Comparison of ENCODE assay signal across 24 cellular contexts in genomic region chr10:132151951-132152505, GRCh38. TPM values are rescaled to one million over a fixed set of nuclear protein-coding genes. Genes with fewer than 3 reads are reported as not detected.
A peak's percentile ranks its signal among the peaks of the same experiment; 100 is the strongest.
DNase-seq lines count a peak whose midpoint lies in the region; ATAC-seq and TF ChIP-seq lines count a peak whose summit lies in the region.
"Had no signal": no experiment of that assay in that cellular context is flagged by ENCODE, and none has a peak within 500 bp of the region (broad histone marks: within the 10 kb centered on the region; RNA-seq: fewer than 3 reads in every experiment).

No MANE protein-coding gene starts in this region.

- no peak for TF ChIP-seq POLR2A in Peyer's patch (IDR thresholded peaks at IDR 0.05)

- H3K23ac ChIP-seq in neuronal stem cell (ENCODE audit: low read depth, low read length, poor library complexity): no peak overlapping the region

- no peak overlapping the region for H3K4me2 ChIP-seq in neuronal stem cell (ENCODE audit: insufficient read depth, low read length, poor library complexity, severe bottlenecking)
- H3K4me2 ChIP-seq: KMS-11 had no signal

- H3K9me3 ChIP-seq in BE2C (no peaks in the 10 kb centered on the region), RWPE2 (ENCODE audit: severe bottlenecking) (no peaks in the 10 kb centered on the region), left ventricle myocardium inferior (replicated peaks) (no peaks in the 10 kb centered on the region), neuronal stem cell (replicated peaks in 1 of 2; ENCODE audit: control insufficient read depth in 2 of 2, insufficient read depth in 1 of 2, low read depth in 1 of 2, low read length in 2 of 2) (no peaks in the 10 kb centered on the region), Peyer's patch (no peaks in the 10 kb centered on the region)
- H3K9me3 ChIP-seq: Caco-2 had no signal

- no peak overlapping the region for H2BK120ac ChIP-seq in neuronal stem cell (ENCODE audit: low read depth, low read length)

- H3K4me3 ChIP-seq in BE2C (ENCODE audit: low read depth, low read length): no peak overlapping the region
- no peak overlapping the region for H3K4me3 ChIP-seq in RWPE2 (ENCODE audit: severe bottlenecking)
- no peak overlapping the region for H3K4me3 ChIP-seq in left ventricle myocardium inferior
- H3K4me3 ChIP-seq in neuronal stem cell (ENCODE audit: low read length in 2 of 2): no peak overlapping the region
- H3K4me3 ChIP-seq in Peyer's patch: no peak overlapping the region
- H3K4me3 ChIP-seq: SK-N-MC had no signal

- no peak overlapping the region for H2BK12ac ChIP-seq in neuronal stem cell (ENCODE audit: low read length)

- H4K8ac ChIP-seq in neuronal stem cell (ENCODE audit: low read depth, low read length): no peak overlapping the region

- no peak overlapping the region for H2AFZ ChIP-seq in neuronal stem cell (ENCODE audit: low read length)

- no peaks in the 10 kb centered on the region for H3K4me1 ChIP-seq in BE2C
- H3K4me1 ChIP-seq in RWPE2 (ENCODE audit: insufficient read depth, poor library complexity, severe bottlenecking): no peaks in the 10 kb centered on the region
- H3K4me1 ChIP-seq in left ventricle myocardium inferior: no peaks in the 10 kb centered on the region
- H3K4me1 ChIP-seq in neuronal stem cell (ENCODE audit: control insufficient read depth in 2 of 2, insufficient read depth in 1 of 2, low read depth in 1 of 2, low read length in 2 of 2): no peaks in the 10 kb centered on the region
- H3K4me1 ChIP-seq in Peyer's patch: no peaks in the 10 kb centered on the region
- H3K4me1 ChIP-seq: Caco-2 had no signal

- intact Hi-C loops in left ventricle myocardium inferior (cut with micrococcal nuclease): no loop called here

- H3K27me3 ChIP-seq in BE2C (no peaks in the 10 kb centered on the region), RWPE2 (ENCODE audit: insufficient read depth, poor library complexity, severe bottlenecking) (no peaks in the 10 kb centered on the region), left ventricle myocardium inferior (ENCODE audit: low read depth) (no peaks in the 10 kb centered on the region), neuronal stem cell (ENCODE audit: control insufficient read depth in 3 of 3, insufficient read depth in 3 of 3, low read depth in 1 of 3, low read length in 3 of 3) (peaks cover 0 to 4% (median 0%) of the 10 kb centered on the region in 3 experiments), Peyer's patch (no peaks in the 10 kb centered on the region)

- no peak overlapping the region for H2AK5ac ChIP-seq in neuronal stem cell (ENCODE audit: low read depth, low read length)

- TF ChIP-seq CTCF in BE2C (IDR thresholded peaks at IDR 0.05; ENCODE audit: low read depth, low read length): no peak
- TF ChIP-seq CTCF in RWPE2 (IDR thresholded peaks at IDR 0.05; ENCODE audit: poor library complexity, severe bottlenecking): no peak
- no peak for TF ChIP-seq CTCF in left ventricle myocardium inferior (IDR thresholded peaks at IDR 0.05; ENCODE audit: borderline replicate concordance)
- TF ChIP-seq CTCF in Peyer's patch (IDR thresholded peaks at IDR 0.05): no peak

- no peak overlapping the region for H3K9ac ChIP-seq in neuronal stem cell (ENCODE audit: low read depth, low read length, poor library complexity)
- H3K9ac ChIP-seq: KMS-11 had no signal

- H4K91ac ChIP-seq in neuronal stem cell (ENCODE audit: low read depth, low read length, poor library complexity): no peak overlapping the region

- H3K4ac ChIP-seq in neuronal stem cell (ENCODE audit: low read length): no peak overlapping the region

- no CpG with 5 or more reads among the region's 3 CpGs for WGBS in neuronal stem cell (ENCODE audit: extremely low coverage in 2 of 2, insufficient read length in 2 of 2, insufficient replicate concordance in 1 of 2), 2 donors

- H3K18ac ChIP-seq in neuronal stem cell (ENCODE audit: low read length): no peak overlapping the region

- peak; percentile 1 for DNase-seq in BE2C
- peak; percentile 45 for DNase-seq in RWPE2 (ENCODE audit: low spot score)
- DNase-seq in left ventricle myocardium inferior: peak; percentile 8
- DNase-seq in neuronal stem cell (ENCODE audit: low spot score): no peak
- DNase-seq in GM19240 (ENCODE audit: insufficient read length, low spot score): no peak
- DNase-seq in Peyer's patch: no peak
- DNase-seq: C1 segment of cervical spinal cord; Caco-2; CD8-positive, alpha-beta T cell; HCEC 1CT; MM.1S; NCI-H1694; NCI-H2029 treated with DMSO at 0.1 percent for 48 hours; NCI-H446 treated with DMSO at 0.1 percent for 48 hours; NCI-H526; NCI-H82; NK-92 treated with Interleukin-12 subunit alpha and Interleukin-12 subunit beta, amount 100 ng/mL, for 24 hours; PC-3; SIG-M5 had no signal

- H2BK5ac ChIP-seq in neuronal stem cell (ENCODE audit: low read length): no peak overlapping the region

- H2BK15ac ChIP-seq in neuronal stem cell (ENCODE audit: low read length): no peak overlapping the region

- peaks cover 2% of the 10 kb centered on the region for H3K79me1 ChIP-seq in neuronal stem cell (ENCODE audit: low read depth, low read length)

- H3K27ac ChIP-seq in RWPE2 (ENCODE audit: poor library complexity, severe bottlenecking): no peak overlapping the region
- H3K27ac ChIP-seq in left ventricle myocardium inferior (replicated peaks): no peak overlapping the region
- H3K27ac ChIP-seq in neuronal stem cell (replicated peaks; ENCODE audit: low read length): no peak overlapping the region
- H3K27ac ChIP-seq in Peyer's patch: no peak overlapping the region
- H3K27ac ChIP-seq: HL-60, KMS-11, SK-N-MC had no signal

- H3K36me3 ChIP-seq in BE2C (no peaks in the 10 kb centered on the region), RWPE2 (ENCODE audit: low read depth) (no peaks in the 10 kb centered on the region), left ventricle myocardium inferior (peaks cover 6% of the 10 kb centered on the region), neuronal stem cell (replicated peaks in 1 of 2; ENCODE audit: control insufficient read depth in 2 of 2, insufficient read depth in 2 of 2, low read length in 2 of 2) (no peaks in the 10 kb centered on the region), Peyer's patch (no peaks in the 10 kb centered on the region)

- ATAC-seq in RWPE2 (ENCODE audit: low read depth): no peak
- no peak for ATAC-seq in HG03439 (IDR thresholded peaks at IDR 0.05; ENCODE audit: unreplicated experiment)
- ATAC-seq: CD8-positive, alpha-beta T cell; PC-3 had no signal

- peak overlapping the region; percentile 85 for H3K14ac ChIP-seq in neuronal stem cell (ENCODE audit: low read length)

RNA-seq across cellular contexts. Expression of gene DPYSL4, which starts 34.7 kb away (rescaled TPM):
- 15.0 TPM for polyA plus RNA-seq in BE2C (2012; ENCODE audit: insufficient read depth, insufficient read length, low read depth)
- total RNA-seq in left ventricle myocardium inferior (42.8 TPM), Peyer's patch (under 1 TPM in 1 of 4 donors, not detected in 3; 0.27 TPM)
- 27.1 TPM for polyA plus RNA-seq in neuronal stem cell (2013, experiment 1 of 2)
- polyA plus RNA-seq in neuronal stem cell (2013, experiment 2 of 2): 25.4 TPM
- total RNA-seq: Caco-2 had no signal
- polyA plus RNA-seq: IgD-negative memory B cell had no signal

Comparison
In these comparisons a context has a peak if more than half of its experiments do, and no peak if none do; other contexts are left out.
1. DNase-seq: peak in BE2C (single experiment), RWPE2 (single experiment) and left ventricle myocardium inferior (single experiment); none in neuronal stem cell (single experiment), GM19240 (single experiment) and Peyer's patch (0 of 3).
2. RNA of gene DPYSL4, which starts 34.7 kb away (total RNA-seq): 42.8 TPM in left ventricle myocardium inferior (single experiment); 0.27 TPM in Peyer's patch; every median in the first group is over 10 times any median in the second.